ENCODE assay signal across 18 cellular contexts in the genomic region with DNA sequence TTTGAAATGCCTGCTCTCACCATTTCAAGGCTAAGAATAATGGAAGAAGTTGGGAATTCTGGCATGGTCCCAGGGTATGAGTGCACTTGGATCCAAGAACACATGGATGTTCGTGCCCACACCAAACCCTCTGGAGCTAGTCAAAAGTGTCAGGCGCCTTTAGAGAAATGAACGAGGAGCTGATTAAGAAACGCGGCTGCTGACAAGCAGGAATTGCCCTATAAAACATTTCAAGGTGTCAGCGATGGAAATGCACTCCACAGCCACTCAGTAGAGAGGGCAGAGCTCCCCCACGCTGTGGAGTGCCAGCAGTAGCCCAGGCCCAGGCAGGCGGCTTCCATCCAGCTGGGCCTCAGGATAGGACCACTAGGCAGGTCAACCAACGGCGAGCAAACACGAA.
A peak's percentile ranks its signal among the peaks of the same experiment; 100 is the strongest.
DNase-seq lines count a peak whose midpoint lies in the region; ATAC-seq and TF ChIP-seq lines count a peak whose summit lies in the region.
"Had no signal": no experiment of that assay in that cellular context is flagged by ENCODE, and none has a peak within 500 bp of the region (broad histone marks: within the 10 kb centered on the region; RNA-seq: fewer than 3 reads in every experiment).

No MANE protein-coding gene starts in this region.

- H3K4me1 ChIP-seq in ascending aorta (peaks cover 4 to 17% of the 10 kb centered on the region in 2 donors), heart right ventricle (peaks cover 0 to 9% (median 0%) of the 10 kb centered on the region in 9 donors), upper lobe of right lung (no peaks in the 10 kb centered on the region), gastroesophageal sphincter (peaks cover 0 to 16% (median 0%) of the 10 kb centered on the region in 3 donors)

- H3K36me3 ChIP-seq in ascending aorta (no peaks in the 10 kb centered on the region), heart right ventricle (no peaks in the 10 kb centered on the region), upper lobe of right lung (no peaks in the 10 kb centered on the region), gastroesophageal sphincter (no peaks in the 10 kb centered on the region)

- DNase-seq in ascending aorta (ENCODE audit: low spot score in 2 of 2) (peak; percentile 31 to 82), heart right ventricle (peak; percentile 7 to 45), mucosa of gallbladder (ENCODE audit: low spot score) (peak; percentile 31), upper lobe of right lung (no peak), RPMI8226 (no peak), foreskin fibroblast (no peak)
- DNase-seq: CD4-positive, alpha-beta T cell; COR-L47; DMS79 treated with DMSO at 0.1 percent for 48 hours; HFFc6; Kasumi-1; NCI-H1417; NCI-H1694 treated with DMSO at 0.1 percent for 48 hours; NCI-H2081 treated with DMSO at 0.1 percent for 48 hours; NCI-H446; NCI-H526; SIG-M5 had no signal

- TF ChIP-seq CTCF in ascending aorta (IDR thresholded peaks at IDR 0.05) (peak in 2 of 3 experiments; percentile 10 to 30), heart right ventricle (IDR thresholded peaks at IDR 0.05) (peak in 5 of 9 donors; percentile 17 to 52 (median 34)), upper lobe of right lung (IDR thresholded peaks at IDR 0.05) (no peak), gastroesophageal sphincter (IDR thresholded peaks at IDR 0.05) (no peak), foreskin fibroblast (IDR thresholded peaks at IDR 0.05; ENCODE audit: low read depth, low read length) (no peak)

- no peaks in the 10 kb centered on the region for H3K9me3 ChIP-seq in ascending aorta
- H3K9me3 ChIP-seq in heart right ventricle, result no peaks in the 10 kb centered on the region
- H3K9me3 ChIP-seq in upper lobe of right lung, result no peaks in the 10 kb centered on the region
- no peaks in the 10 kb centered on the region for H3K9me3 ChIP-seq in gastroesophageal sphincter

- no peak for TF ChIP-seq POLR2A in gastroesophageal sphincter (IDR thresholded peaks at IDR 0.05)

- intact Hi-C loops in ascending aorta (cut with DNase I), result loop anchor here (5.0 kb wide), 2 partner anchors 174 to 341 kb away; no protein-coding TSS in a partner anchor
- intact Hi-C loops in heart right ventricle (cut with DNase I), result loop anchor here in 1 of 10 donors (10.0 kb wide), 1 partner anchor 323 kb away; no protein-coding TSS in a partner anchor
- intact Hi-C loops in upper lobe of right lung (cut with DNase I), result no loop called here

- ATAC-seq in heart right ventricle (peak in 7 of 8 donors; percentile 69 to 96 (median 85)), upper lobe of right lung (peak; percentile 47), gastroesophageal sphincter (no peak)

- no peak for TF ChIP-seq EP300 in gastroesophageal sphincter (IDR thresholded peaks at IDR 0.05)

- H3K27me3 ChIP-seq in ascending aorta (no peaks in the 10 kb centered on the region), heart right ventricle (no peaks in the 10 kb centered on the region), upper lobe of right lung (no peaks in the 10 kb centered on the region), gastroesophageal sphincter (no peaks in the 10 kb centered on the region)

- H3K4me3 ChIP-seq in ascending aorta (no peak overlapping the region), heart right ventricle (no peak overlapping the region), upper lobe of right lung (no peak overlapping the region), gastroesophageal sphincter (no peak overlapping the region), foreskin fibroblast (ENCODE audit: low read depth in 1 of 2, low read length in 2 of 2) (no peak overlapping the region)

- peak overlapping the region; percentile 84 to 86 for H3K27ac ChIP-seq in ascending aorta
- H3K27ac ChIP-seq in heart right ventricle, result peak overlapping the region in 3 of 10 donors; percentile 13 to 34 (median 22)
- H3K27ac ChIP-seq in upper lobe of right lung, result no peak overlapping the region
- no peak overlapping the region for H3K27ac ChIP-seq in gastroesophageal sphincter

- 55 to 62% methylated on average over 11 of the region's 11 CpGs for WGBS in heart right ventricle, 2 donors
- 62 to 64% methylated on average over 4 to 7 of the region's 11 CpGs for WGBS in gastroesophageal sphincter (ENCODE audit: low coverage in 1 of 2), 2 donors

Comparison
In these comparisons a context has a peak if more than half of its experiments do, and no peak if none do; other contexts are left out.
1. DNase-seq: peak in ascending aorta (2 of 2), heart right ventricle (2 of 2) and mucosa of gallbladder (single experiment); none in upper lobe of right lung (single experiment), RPMI8226 (single experiment) and foreskin fibroblast (0 of 2).
2. H3K27ac ChIP-seq: peak in ascending aorta (2 of 2); none in upper lobe of right lung (single experiment) and gastroesophageal sphincter (0 of 4).
3. CTCF ChIP-seq: peak in ascending aorta (2 of 3) and heart right ventricle (5 of 9); none in upper lobe of right lung (single experiment), gastroesophageal sphincter (0 of 4) and foreskin fibroblast (single experiment).